In the genomic region with DNA sequence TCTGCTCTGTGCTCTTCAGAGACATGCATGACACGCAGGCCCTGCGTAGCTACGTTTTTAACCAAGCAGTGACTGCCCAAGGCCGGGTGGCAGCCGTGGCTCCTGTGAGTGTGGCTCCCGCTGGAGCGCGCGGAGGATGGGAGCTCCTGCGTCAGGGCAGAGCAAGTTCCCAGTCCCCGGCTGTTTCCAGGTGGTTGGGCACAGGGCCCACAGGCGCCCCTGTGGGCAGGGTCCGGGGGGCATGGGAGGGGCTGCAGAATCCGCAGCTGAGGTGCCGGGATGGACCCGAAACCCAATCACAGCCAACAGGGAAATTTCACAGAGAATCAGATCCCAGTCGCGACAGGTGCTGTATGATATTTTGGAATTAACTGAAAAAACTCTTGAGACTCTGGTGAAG, we compare ENCODE assay signal across 16 cellular contexts. TPM values are rescaled to one million over a fixed set of nuclear protein-coding genes. Genes with fewer than 3 reads are reported as not detected.
DNase-seq lines count a peak whose midpoint lies in the region; FAIRE-seq and TF ChIP-seq lines count a peak whose summit lies in the region.
"Had no signal": no experiment of that assay in that cellular context is flagged by ENCODE, and none has a peak within 500 bp of the region (broad histone marks: within the 10 kb centered on the region; RNA-seq: fewer than 3 reads in every experiment).

No MANE protein-coding gene starts in this region.

- H3K79me1 ChIP-seq in H1 (ENCODE audit: low read depth, low read length): no peaks in the 10 kb centered on the region; the same call in 1 of the 2 replicates

- H2BK12ac ChIP-seq in H1 (ENCODE audit: low read depth, low read length): 0 out of 2 replicates have a peak overlapping the region, but pooled peaks have one; percentile 50

- H2AK5ac ChIP-seq in H1 (ENCODE audit: low read depth, low read length): no peak overlapping the region

- H4K5ac ChIP-seq in H1 (ENCODE audit: insufficient read length, low read depth, low read length): no peak overlapping the region

- TF ChIP-seq EP300 in H1 (IDR thresholded peaks at IDR 0.05; ENCODE audit: borderline replicate concordance in 1 of 2, low read depth in 2 of 2, low read length in 2 of 2): no peak

- H3K79me2 ChIP-seq in H1 (ENCODE audit: control insufficient read depth in 1 of 2, insufficient read depth in 2 of 2, low read length in 2 of 2): no peaks in the 10 kb centered on the region

- POLR2A ChIA-PET in H1 (lab: Charles Lee; ENCODE audit: partially characterized antibody): interaction anchor here (1.1 kb wide), 1 partner anchor 32 kb away, joined by 3 read pairs; no protein-coding TSS in a partner anchor

- no peak overlapping the region for H3K4me2 ChIP-seq in H1 (ENCODE audit: insufficient read depth in 1 of 2, low read depth in 2 of 2, low read length in 2 of 2)

- no peak overlapping the region for H2BK20ac ChIP-seq in H1 (ENCODE audit: low read length)

- no peaks in the 10 kb centered on the region for H3K36me3 ChIP-seq in H1 (ENCODE audit: control insufficient read depth in 2 of 4, insufficient read depth in 4 of 4, low read length in 3 of 4)

- no peak overlapping the region for H2BK5ac ChIP-seq in H1 (ENCODE audit: low read depth, low read length)

- DNase-seq in DMS79 treated with DMSO at 0.1 percent for 48 hours (lab: John Stamatoyannopoulos, UW): peak; percentile 12
- no peak for DNase-seq in DMS79 (lab: John Stamatoyannopoulos, UW)
- DNase-seq in NCI-H345 (lab: John Stamatoyannopoulos, UW): peak; percentile 61
- DNase-seq in NCI-H345 treated with DMSO at 0.1 percent for 48 hours (lab: John Stamatoyannopoulos, UW; ENCODE audit: unreplicated experiment): no peak
- DNase-seq in H1 (ENCODE audit: low read depth in 1 of 2, low spot score in 2 of 2): no peak
- no peak for DNase-seq in NCI-H1105 treated with DMSO at 0.1 percent for 48 hours (lab: John Stamatoyannopoulos, UW)
- DNase-seq in NCI-H69 (lab: John Stamatoyannopoulos, UW): no peak
- DNase-seq: AML-193; C1 segment of cervical spinal cord; CD4-positive, alpha-beta memory T cell; GF-D8 had no signal

- H3K56ac ChIP-seq in H1 (replicated peaks; ENCODE audit: insufficient read length, low read depth, low read length): no peak overlapping the region

- peaks cover 0 to 3% of the 10 kb centered on the region in 2 experiments for H4K20me1 ChIP-seq in H1 (replicated peaks in 1 of 2; ENCODE audit: control insufficient read depth in 1 of 2, insufficient read depth in 2 of 2, low read length in 2 of 2)

- H3K27me3 ChIP-seq in H1 (replicated peaks in 1 of 4; ENCODE audit: control insufficient read depth in 3 of 4, extremely low read depth in 1 of 4, insufficient read depth in 3 of 4, low read length in 3 of 4): peaks cover 0 to 2% (median under 1%) of the 10 kb centered on the region in 4 experiments; a peak in 3 of 7 replicates

- no peak overlapping the region for H3K23ac ChIP-seq in H1 (ENCODE audit: insufficient read length)

- H3K27ac ChIP-seq in H1 (ENCODE audit: low read depth, low read length) (no peak overlapping the region), temporal lobe (ENCODE audit: low read depth, low read length) (peak overlapping the region; percentile 99)
- H3K27ac ChIP-seq: 22Rv1 had no signal

- no peak for TF ChIP-seq POLR2A in H1 (IDR thresholded peaks at IDR 0.05; ENCODE audit: control extremely low read depth in 1 of 2, low read depth in 2 of 2, low read length in 2 of 2)

- no peak for FAIRE-seq in H1 (lab: Jason Lieb, UNC)
- FAIRE-seq: HepG2, HTR-8/SVneo had no signal

- TF ChIP-seq CTCF in H1 (IDR thresholded peaks at IDR 0.05; ENCODE audit: control extremely low read depth in 1 of 3, insufficient read depth in 1 of 3, low read depth in 1 of 3, low read length in 3 of 3): no peak

- no peak overlapping the region for H2BK120ac ChIP-seq in H1 (replicated peaks; ENCODE audit: low read depth, low read length)

- peaks cover 0 to 3% of the 10 kb centered on the region in 2 experiments; a peak in 1 of 4 replicates for H3K9me3 ChIP-seq in H1 (ENCODE audit: insufficient read depth in 2 of 2, low read depth in 1 of 2, low read length in 1 of 2)

- H3K23me2 ChIP-seq in H1 (ENCODE audit: low read depth, low read length): no peaks in the 10 kb centered on the region

- CTCF ChIA-PET in H1 (lab: Charles Lee; ENCODE audit: partially characterized antibody): interaction anchor here (1.3 kb wide), 1 partner anchor 17 kb away, joined by 5 read pairs; no protein-coding TSS in a partner anchor

- no peak overlapping the region for H3K9ac ChIP-seq in H1 (replicated peaks in 1 of 4; ENCODE audit: extremely low read depth in 1 of 4, low read depth in 3 of 4, low read length in 3 of 4)

- H2AFZ ChIP-seq in H1 (ENCODE audit: low read length): no peak overlapping the region

- no peak overlapping the region for H3K14ac ChIP-seq in H1 (ENCODE audit: insufficient read length)

- no peak overlapping the region for H4K91ac ChIP-seq in H1 (replicated peaks; ENCODE audit: insufficient read length, low read length)

- H3K4me1 ChIP-seq in H1 (replicated peaks in 1 of 4; ENCODE audit: control insufficient read depth in 3 of 4, insufficient read depth in 4 of 4, low read length in 3 of 4): peaks cover 0 to 11% (median 6%) of the 10 kb centered on the region in 4 experiments; a peak in 6 of 7 replicates

- no peak overlapping the region for H3K18ac ChIP-seq in H1 (ENCODE audit: extremely low read depth, low read length)

- 85% methylated on average over 18 of the region's 18 CpGs; no CpG with 5 or more reads in 1 of the 2 experiments for WGBS in H1 (ENCODE audit: extremely low coverage in 1 of 2, insufficient coverage in 1 of 2, insufficient read length in 1 of 2, insufficient replicate concordance in 2 of 2, low coverage in 1 of 2, low lambda C conversion rate in 2 of 2, missing lambda C conversion rate in 1 of 2), 2 experiments

- H4K8ac ChIP-seq in H1 (ENCODE audit: extremely low read depth, insufficient read depth, low read length): no peak overlapping the region

- H3K4ac ChIP-seq in H1 (replicated peaks; ENCODE audit: insufficient read length, low read depth, low read length): no peak overlapping the region

- TF ChIP-seq RAD21 in H1 (IDR thresholded peaks at IDR 0.05 in 1 of 2, conservative IDR thresholded peaks at IDR 0.05 in 1 of 2; ENCODE audit: low read depth in 2 of 2, low read length in 2 of 2): no peak

- H2BK15ac ChIP-seq in H1 (ENCODE audit: low read length): no peak overlapping the region

- H3K4me3 ChIP-seq in H1 (ENCODE audit: extremely low read depth in 1 of 4, insufficient read depth in 2 of 4, low read depth in 3 of 4, low read length in 4 of 4): no peak overlapping the region

TF ChIP-seq in H1, 55 proteins besides CTCF, POLR2A, EP300 and RAD21 (continues in another document):
- TF ChIP-seq JUN (IDR thresholded peaks at IDR 0.05; ENCODE audit: low read depth, low read length) (no peak), SP4 (IDR thresholded peaks at IDR 0.05; ENCODE audit: low read length) (no peak), SAP30 (IDR thresholded peaks at IDR 0.05; ENCODE audit: insufficient read depth, insufficient replicate concordance, low read length) (no peak), ZNF274 (IDR thresholded peaks at IDR 0.05; ENCODE audit: borderline replicate concordance, extremely low read depth, low read length) (no peak), KDM1A (IDR thresholded peaks at IDR 0.05; ENCODE audit: borderline replicate concordance, low read length) (no peak), CEBPB (IDR thresholded peaks at IDR 0.05; ENCODE audit: low read depth, low read length) (no peak), TCF12 (IDR thresholded peaks at IDR 0.05; ENCODE audit: low read depth, low read length) (no peak), SRF (IDR thresholded peaks at IDR 0.05; ENCODE audit: low read depth, low read length) (no peak), ATF2 (IDR thresholded peaks at IDR 0.05; ENCODE audit: low read length) (no peak), RNF2 (IDR thresholded peaks at IDR 0.05; ENCODE audit: borderline replicate concordance, low read depth, low read length, missing control alignments, poor library complexity, severe bottlenecking) (no peak), NANOG (IDR thresholded peaks at IDR 0.05; ENCODE audit: insufficient read depth, low read depth, low read length, poor library complexity, severe bottlenecking) (no peak), TAF7 (optimal IDR thresholded peaks at IDR 0.05; ENCODE audit: borderline replicate concordance, low read depth, low read length) (no peak), CREB1 (IDR thresholded peaks at IDR 0.05) (no peak), TEAD4 (IDR thresholded peaks at IDR 0.05; ENCODE audit: low read depth, low read length) (no peak), KDM4A (IDR thresholded peaks at IDR 0.05; ENCODE audit: low read depth, low read length, severe bottlenecking) (no peak), KDM5A (IDR thresholded peaks at IDR 0.05; ENCODE audit: low read length) (no peak), BCL11A (IDR thresholded peaks at IDR 0.05; ENCODE audit: low read depth in 2 of 2, low read length in 2 of 2) (no peak)

RNA-seq across cellular contexts. Expression of gene NKX6-2, which starts 9.8 kb away (rescaled TPM):
- total RNA-seq in H1 (2021; fragmentation: NEBNext Ultra II Directional; extraction: Animal tissue kit (Norgen Biotek cat#: 25700)): not detected in 2 replicates
- polyA plus RNA-seq in H1 (2011; rRNA removed): 0.06 and 0.14 TPM in 2 replicates
- polyA plus RNA-seq in H1 (2011; cell fraction: cytosol; rRNA removed): 0.09 TPM
- polyA plus RNA-seq in H1 (2011; cell fraction: nucleus; rRNA removed): 0.11 TPM
- 2.4 to 6.7 TPM (median 4.4 TPM) in 4 replicates for polyA plus RNA-seq in H1 (2012, experiment 1 of 2)
- 0.08 TPM for polyA plus RNA-seq in H1 (2012, experiment 2 of 2)
- not detected for polyA plus RNA-seq in H1 (2013, experiment 1 of 2)
- not detected for polyA plus RNA-seq in H1 (2013, experiment 2 of 2)
- not detected in 2 replicates for polyA minus RNA-seq in H1 (2011; rRNA and poly(A)+ RNA removed)
- not detected for polyA minus RNA-seq in H1 (2011; cell fraction: cytosol; rRNA and poly(A)+ RNA removed)
- not detected for polyA minus RNA-seq in H1 (2011; cell fraction: nucleus; rRNA and poly(A)+ RNA removed)
- not detected for total RNA-seq in temporal lobe
- total RNA-seq: CD4-positive, alpha-beta memory T cell; H4; HepG2 had no signal
- polyA plus RNA-seq: HepG2 had no signal

Comparison
In these comparisons a context has a peak if more than half of its experiments do, and no peak if none do; other contexts are left out.
1. DNase-seq: peak in DMS79 treated with DMSO at 0.1 percent for 48 hours (single experiment) and NCI-H345 (single experiment); none in DMS79 (single experiment), NCI-H345 treated with DMSO at 0.1 percent for 48 hours (single experiment), H1 (0 of 2), NCI-H1105 treated with DMSO at 0.1 percent for 48 hours (single experiment) and NCI-H69 (single experiment).